Comparison of ENCODE assay signal across 12 cellular contexts in genomic region chr2:241867776-241868420, GRCh38. TPM values are rescaled to one million over a fixed set of nuclear protein-coding genes. Genes with fewer than 3 reads are reported as not detected.
DNase-seq lines count a peak whose midpoint lies in the region; ATAC-seq and TF ChIP-seq lines count a peak whose summit lies in the region.
"Had no signal": no experiment of that assay in that cellular context is flagged by ENCODE, and none has a peak within 500 bp of the region (broad histone marks: within the 10 kb centered on the region; RNA-seq: fewer than 3 reads in every experiment).

No MANE protein-coding gene starts in this region.

- TF ChIP-seq CTCF in SK-N-SH (IDR thresholded peaks at IDR 0.05): no peak

- no peaks in the 10 kb centered on the region for H4K20me1 ChIP-seq in SK-N-SH (ENCODE audit: insufficient read depth)

- ATAC-seq in SK-N-SH treated with all-trans-retinoic acid at 6 μM for 48 hours: no peak
- no peak for ATAC-seq in right cardiac atrium
- peak; percentile 55 for ATAC-seq in stimulated activated naive CD8-positive, alpha-beta T cell treated with anti-CD3 and anti-CD28 coated beads, Interleukin-15, Interleukin-2, amounts not matched to agents 100 U/mL and 50 U/mL, for 24 hours
- ATAC-seq in HG02852 (IDR thresholded peaks at IDR 0.05; ENCODE audit: unreplicated experiment): no peak
- ATAC-seq: left lobe of liver had no signal

- no peak for TF ChIP-seq RAD21 in SK-N-SH (IDR thresholded peaks at IDR 0.05; ENCODE audit: low read length)

- no peaks in the 10 kb centered on the region for H3K9me3 ChIP-seq in SK-N-SH
- H3K9me3 ChIP-seq in right cardiac atrium (ENCODE audit: control insufficient read depth, low read length): no peaks in the 10 kb centered on the region

- WGBS in SK-N-SH (ENCODE audit: low lambda C conversion rate): 87% methylated on average over 11 of the region's 19 CpGs
- WGBS in right cardiac atrium: 42% methylated on average over 19 of the region's 19 CpGs

- H3K4me1 ChIP-seq in SK-N-SH (ENCODE audit: control insufficient read depth in 1 of 2, insufficient read depth in 2 of 2, low read depth in 1 of 2, low read length in 1 of 2): peaks cover 0 to 4% of the 10 kb centered on the region in 2 experiments; a peak in 1 of 4 replicates
- H3K4me1 ChIP-seq in right cardiac atrium (ENCODE audit: control insufficient read depth, insufficient read depth, low read length): no peaks in the 10 kb centered on the region

- POLR2A ChIA-PET in SK-N-SH (lab: Yijun Ruan, JAX): interaction anchor here (1.4 kb wide), 1 partner anchor 15 kb away, joined by 3 read pairs; no protein-coding TSS in a partner anchor

- H3K9ac ChIP-seq in SK-N-SH: no peak overlapping the region

- H3K27ac ChIP-seq in SK-N-SH (ENCODE audit: low read depth in 2 of 2, low read length in 1 of 2) (no peak overlapping the region), right cardiac atrium (ENCODE audit: low read length) (no peak overlapping the region)

- intact Hi-C loops in right cardiac atrium (cut with DNase I): no loop called here

- H3K27me3 ChIP-seq in SK-N-SH (ENCODE audit: insufficient read depth) (no peaks in the 10 kb centered on the region), right cardiac atrium (ENCODE audit: control insufficient read depth, insufficient read depth) (no peaks in the 10 kb centered on the region)

- no peak overlapping the region for H2AFZ ChIP-seq in SK-N-SH (ENCODE audit: low read depth)

- no peak for TF ChIP-seq EP300 in SK-N-SH (IDR thresholded peaks at IDR 0.05; ENCODE audit: borderline replicate concordance in 1 of 2, low read depth in 1 of 2, low read length in 1 of 2)

- CTCF ChIA-PET in SK-N-SH (lab: Yijun Ruan, JAX): interaction anchor here (0.7 to 3.3 kb wide), 8 partner anchors 9 to 202 kb away, joined by 3 to 20 read pairs (median 4); no protein-coding TSS in a partner anchor

- H3K4me2 ChIP-seq in SK-N-SH: no peak overlapping the region

- no peaks in the 10 kb centered on the region for H3K36me3 ChIP-seq in SK-N-SH (replicated peaks in 1 of 2; ENCODE audit: control insufficient read depth in 1 of 2, insufficient read depth in 2 of 2, low read length in 1 of 2)

- H3K9me2 ChIP-seq in SK-N-SH: no peaks in the 10 kb centered on the region

- H3K4me3 ChIP-seq in SK-N-SH (ENCODE audit: low read depth in 2 of 2, low read length in 1 of 2) (no peak overlapping the region), right cardiac atrium (ENCODE audit: low read length) (no peak overlapping the region)

- H3F3A ChIP-seq in SK-N-SH (replicated peaks; ENCODE audit: insufficient read depth): peaks cover 4% of the 10 kb centered on the region

- H3K79me2 ChIP-seq in SK-N-SH (ENCODE audit: insufficient read depth): no peaks in the 10 kb centered on the region

- DNase-seq in SK-N-SH (peak; percentile 42), right cardiac atrium (peak; percentile 20 to 68 (median 56)), NCI-H748 (lab: John Stamatoyannopoulos, UW; ENCODE audit: unreplicated experiment) (no peak), NOMO-1 treated with dmso at 0.1 percent for 144 hours (lab: John Stamatoyannopoulos, UW; ENCODE audit: unreplicated experiment) (no peak)
- peak; percentile 76 for DNase-seq in activated CD8-positive, alpha-beta memory T cell treated with anti-CD3 and anti-CD28 coated beads, Interleukin-2, amount 50 U/mL, for 4 hours
- DNase-seq in stimulated activated naive CD8-positive, alpha-beta T cell treated with anti-CD3 and anti-CD28 coated beads, Interleukin-15, Interleukin-2, amounts not matched to agents 100 U/mL and 50 U/mL, for 24 hours: peak; percentile 76
- DNase-seq: small intestine had no signal

TF ChIP-seq in SK-N-SH, 30 proteins besides CTCF, POLR2A, EP300 and RAD21:
- TF ChIP-seq FOXJ3 (CRISPR knock-in tag; IDR thresholded peaks at IDR 0.05): no peak
- TF ChIP-seq NFIC (IDR thresholded peaks at IDR 0.05; ENCODE audit: borderline replicate concordance): no peak
- no peak for TF ChIP-seq SIN3A (IDR thresholded peaks at IDR 0.05; ENCODE audit: borderline replicate concordance, low read depth, low read length)
- TF ChIP-seq REST (IDR thresholded peaks at IDR 0.05; ENCODE audit: low read depth, low read length): no peak

TF ChIP-seq in SK-N-SH treated with all-trans-retinoic acid at 6 μM for 48 hours, 23 proteins besides CTCF, POLR2A, EP300 and RAD21:
- TF ChIP-seq SNAI2 (CRISPR knock-in tag; IDR thresholded peaks at IDR 0.05): no peak
- no peak for TF ChIP-seq GLIS3 (CRISPR knock-in tag; IDR thresholded peaks at IDR 0.05)
- TF ChIP-seq OSR1 (CRISPR knock-in tag; IDR thresholded peaks at IDR 0.05): no peak
- TF ChIP-seq ARNTL (CRISPR knock-in tag; IDR thresholded peaks at IDR 0.05; ENCODE audit: borderline replicate concordance, low read depth): no peak
- no peak for TF ChIP-seq CREB5 (CRISPR knock-in tag; IDR thresholded peaks at IDR 0.05; ENCODE audit: low read depth)
- no peak for TF ChIP-seq PATZ1 (CRISPR knock-in tag; IDR thresholded peaks at IDR 0.05; ENCODE audit: borderline replicate concordance)
- no peak for TF ChIP-seq ISL1 (CRISPR knock-in tag; IDR thresholded peaks at IDR 0.05)
- no peak for TF ChIP-seq RARB (CRISPR knock-in tag; IDR thresholded peaks at IDR 0.05)
- no peak for TF ChIP-seq ESRRG (CRISPR knock-in tag; IDR thresholded peaks at IDR 0.05)

RNA-seq across cellular contexts. Expression of gene RTP5, which starts 1.6 kb away (rescaled TPM):
- polyA plus RNA-seq in SK-N-SH (2012; rRNA removed): not detected in 2 replicates
- polyA plus RNA-seq in SK-N-SH (2012; cell fraction: cytosol; rRNA removed): not detected in 2 replicates
- not detected in 2 replicates for polyA plus RNA-seq in SK-N-SH (2012; cell fraction: nucleus; rRNA removed)
- total RNA-seq in right cardiac atrium: not detected
- 0.05 TPM for polyA plus RNA-seq in right cardiac atrium
- total RNA-seq: left lobe of liver, SK-MEL-5 had no signal
- polyA plus RNA-seq: AG04450 had no signal

RNA-seq across cellular contexts. Expression of gene PDCD1, which starts 9.2 kb away (rescaled TPM):
- not detected in 2 replicates for polyA plus RNA-seq in SK-N-SH (2012; rRNA removed)
- polyA plus RNA-seq in SK-N-SH (2012; cell fraction: cytosol; rRNA removed): not detected in 2 replicates
- not detected in 2 replicates for polyA plus RNA-seq in SK-N-SH (2012; cell fraction: nucleus; rRNA removed)
- 1 to 10 TPM; 5.2 to 6.8 (median 5.4) TPM for total RNA-seq in right cardiac atrium
- 7.4 TPM for polyA plus RNA-seq in right cardiac atrium
- total RNA-seq: SK-MEL-5 had no signal
- polyA plus RNA-seq: AG04450 had no signal

RNA-seq across cellular contexts. Expression of gene NEU4, which starts 58.9 kb away (rescaled TPM):
- polyA plus RNA-seq in SK-N-SH (2012; rRNA removed) (0.05 TPM in 1 of 2 replicates, not detected in the other), right cardiac atrium (0.68 TPM)
- 0.03 and 0.07 TPM in 2 replicates for polyA plus RNA-seq in SK-N-SH (2012; cell fraction: cytosol; rRNA removed)
- 0.54 and 0.62 TPM in 2 replicates for polyA plus RNA-seq in SK-N-SH (2012; cell fraction: nucleus; rRNA removed)
- total RNA-seq in right cardiac atrium: 1 to 10 TPM in 1 of 4 donors, under 1 TPM in 2, not detected in 1; 0.17 to 1.4 (median 0.84) TPM
- total RNA-seq: SK-MEL-5 had no signal
- polyA plus RNA-seq: AG04450 had no signal

Comparison
In these comparisons a context has a peak if more than half of its experiments do, and no peak if none do; other contexts are left out.
1. DNase-seq: peak in SK-N-SH (single experiment), activated CD8-positive, alpha-beta memory T cell treated with anti-CD3 and anti-CD28 coated beads, Interleukin-2, amount 50 U/mL, for 4 hours (single experiment), right cardiac atrium (3 of 3) and stimulated activated naive CD8-positive, alpha-beta T cell treated with anti-CD3 and anti-CD28 coated beads, Interleukin-15, Interleukin-2, amounts not matched to agents 100 U/mL and 50 U/mL, for 24 hours (single experiment); none in NCI-H748 (single experiment) and NOMO-1 treated with dmso at 0.1 percent for 144 hours (single experiment).